24 cellular contexts compared by ENCODE assay signal in the genomic region with DNA sequence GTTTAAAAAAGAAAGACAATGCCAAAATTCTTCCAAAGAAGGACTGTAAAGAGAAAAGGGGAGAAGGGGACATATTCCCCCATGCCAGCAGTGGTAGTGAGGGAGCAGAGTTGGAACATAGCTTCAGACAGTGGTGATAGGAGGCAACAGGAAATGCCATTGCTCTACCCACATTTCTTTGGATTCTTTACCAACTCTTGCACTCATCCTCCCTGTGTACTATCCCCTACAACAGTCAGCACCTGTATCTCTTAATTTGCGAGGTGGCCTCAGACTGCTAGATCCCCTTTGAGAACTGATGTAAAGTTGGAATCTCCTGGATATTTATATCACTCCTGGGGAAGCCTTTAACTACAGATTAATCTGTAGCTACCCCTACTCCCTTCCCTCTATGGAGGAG.
"Had no signal": no experiment of that assay in that cellular context is flagged by ENCODE, and none has a peak within 500 bp of the region (broad histone marks: within the 10 kb centered on the region; RNA-seq: fewer than 3 reads in every experiment).

No MANE protein-coding gene starts in this region.

- H3K4me3 ChIP-seq: ascending aorta, body of pancreas, Peyer's patch, SJSA1 had no signal

- H3K4me1 ChIP-seq: ascending aorta, body of pancreas, Peyer's patch, SJSA1 had no signal

- ATAC-seq: activated naive CD4-positive, alpha-beta T cell treated with anti-CD3 and anti-CD28 coated beads, Interleukin-2, amount 50 U/mL, for 72 hours; activated naive CD8-positive, alpha-beta T cell treated with anti-CD3 and anti-CD28 coated beads, Interleukin-2, amount 50 U/mL, for 24 hours; activated T-cell treated with anti-CD3 and anti-CD28 coated beads, Interleukin-2, amount 50 U/mL, for 4 hours; body of pancreas had no signal

- H3K27ac Mint-ChIP-seq: activated CD4-positive, alpha-beta memory T cell treated with anti-CD3 and anti-CD28 coated beads for 36 hours; activated CD4-positive, alpha-beta T cell treated with anti-CD3 and anti-CD28 coated beads, Interleukin-2, amount 10 ng/mL, durations not matched to agents 7 days and 5 days; activated naive CD4-positive, alpha-beta T cell treated with anti-CD3 and anti-CD28 coated beads, Interleukin-2, amount 50 U/mL, for 72 hours; activated naive CD8-positive, alpha-beta T cell treated with anti-CD3 and anti-CD28 coated beads, Interleukin-2, amount 50 U/mL, for 24 hours; T-helper 1 cell treated with Interleukin-12 subunit alpha and Interleukin-12 subunit beta and Interleukin-4 antibody, amounts not matched to agents 30 μg/mL and 1 μg/mL, for 36 hours had no signal

- H3K27ac ChIP-seq: ascending aorta, body of pancreas, Peyer's patch, RWPE1, SJSA1 had no signal

- H3K36me3 ChIP-seq: ascending aorta, Peyer's patch, SJSA1 had no signal

- DNase-seq: activated CD4-positive, alpha-beta memory T cell treated with anti-CD3 and anti-CD28 coated beads for 36 hours; activated CD4-positive, alpha-beta T cell treated with anti-CD3 and anti-CD28 coated beads, Interleukin-2, amount 10 ng/mL, durations not matched to agents 7 days and 5 days; activated CD4-positive, CD25-positive, alpha-beta regulatory T cell; activated CD8-positive, alpha-beta memory T cell treated with anti-CD3 and anti-CD28 coated beads for 24 hours; activated effector memory CD4-positive, alpha-beta T cell treated with anti-CD3 and anti-CD28 coated beads, Interleukin-2, amount 50 U/mL, for 16 hours; activated naive CD4-positive, alpha-beta T cell treated with Interleukin-2 at 50 U/mL for 16 hours; activated naive CD8-positive, alpha-beta T cell treated with anti-CD3 and anti-CD28 coated beads, Interleukin-2, amount 50 U/mL, for 24 hours; activated T-cell treated with anti-CD3 and anti-CD28 coated beads, Interleukin-2, amount 50 U/mL, for 4 hours; amniotic stem cell; body of pancreas; central memory CD4-positive, alpha-beta T cell; NCI-H1105; NCI-H1436; NCI-H1694 treated with DMSO at 0.1 percent for 48 hours; NCI-H2029 treated with DMSO at 0.1 percent for 48 hours; NCI-H446; NCI-H524; Peyer's patch; SHP77 had no signal

- H3K9me3 ChIP-seq: ascending aorta, body of pancreas, Peyer's patch had no signal

- H3K4me3 Mint-ChIP-seq: activated CD4-positive, alpha-beta memory T cell treated with anti-CD3 and anti-CD28 coated beads for 36 hours; activated CD4-positive, alpha-beta T cell treated with anti-CD3 and anti-CD28 coated beads, Interleukin-2, amount 10 ng/mL, durations not matched to agents 7 days and 5 days; activated naive CD8-positive, alpha-beta T cell treated with anti-CD3 and anti-CD28 coated beads, Interleukin-2, amount 50 U/mL, for 24 hours; activated T-cell treated with anti-CD3 and anti-CD28 coated beads, Interleukin-2, amount 50 U/mL, for 4 hours; T-helper 1 cell treated with Interleukin-12 subunit alpha and Interleukin-12 subunit beta and Interleukin-4 antibody, amounts not matched to agents 30 μg/mL and 1 μg/mL, for 36 hours had no signal

- H3K27me3 ChIP-seq: ascending aorta, body of pancreas, Peyer's patch, SJSA1 had no signal

- H3K27me3 Mint-ChIP-seq: activated CD4-positive, alpha-beta memory T cell treated with anti-CD3 and anti-CD28 coated beads for 36 hours; activated CD4-positive, alpha-beta T cell treated with anti-CD3 and anti-CD28 coated beads, Interleukin-2, amount 10 ng/mL, durations not matched to agents 7 days and 5 days; activated naive CD8-positive, alpha-beta T cell treated with anti-CD3 and anti-CD28 coated beads, Interleukin-2, amount 50 U/mL, for 24 hours had no signal
